ENCODE assay signal across 9 cellular contexts in genomic region chr1:41455479-41456271, GRCh38. TPM values are rescaled to one million over a fixed set of nuclear protein-coding genes. Genes with fewer than 3 reads are reported as not detected.
DNase-seq lines count a peak whose midpoint lies in the region; ATAC-seq and TF ChIP-seq lines count a peak whose summit lies in the region.
"Had no signal": no experiment of that assay in that cellular context is flagged by ENCODE, and none has a peak within 500 bp of the region (broad histone marks: within the 10 kb centered on the region; RNA-seq: fewer than 3 reads in every experiment).

No MANE protein-coding gene starts in this region.

- TF ChIP-seq CTCF in lung (IDR thresholded peaks at IDR 0.05; ENCODE audit: control extremely low read depth, extremely low read depth) = no peak
- no peak for TF ChIP-seq CTCF in PC-9 (conservative IDR thresholded peaks at IDR 0.05)

- H4K20me1 ChIP-seq in PC-9 (ENCODE audit: insufficient read depth) = no peaks in the 10 kb centered on the region

- H3K27me3 ChIP-seq in lung (ENCODE audit: control insufficient read depth, insufficient read depth) = no peaks in the 10 kb centered on the region
- H3K27me3 ChIP-seq in aorta (ENCODE audit: control insufficient read depth in 1 of 2, insufficient read depth in 2 of 2, low read length in 1 of 2) = no peaks in the 10 kb centered on the region
- H3K27me3 ChIP-seq in PC-9 (ENCODE audit: insufficient read depth, low read depth) = no peaks in the 10 kb centered on the region

- no peaks in the 10 kb centered on the region for H3K36me3 ChIP-seq in lung (ENCODE audit: control insufficient read depth in 2 of 2, insufficient read depth in 2 of 2, low read length in 2 of 2)
- H3K36me3 ChIP-seq in aorta (ENCODE audit: control insufficient read depth in 1 of 2, insufficient read depth in 2 of 2, low read length in 1 of 2) = no peaks in the 10 kb centered on the region
- no peaks in the 10 kb centered on the region for H3K36me3 ChIP-seq in PC-9 (ENCODE audit: low read depth)

- no peaks in the 10 kb centered on the region for H3K79me2 ChIP-seq in PC-9 (ENCODE audit: low read depth)

- ATAC-seq in lung (ENCODE audit: insufficient read depth, low FRiP score) (peak; percentile 38), aorta (ENCODE audit: low FRiP score) (peak; percentile 70), HG02610 (IDR thresholded peaks at IDR 0.05; ENCODE audit: unreplicated experiment) (no peak)
- ATAC-seq: activated CD4-positive, CD25-positive, alpha-beta regulatory T cell treated with anti-CD3 and anti-CD28 coated beads, Interleukin-2, amount 50 U/mL, for 24 hours had no signal

- H3K4me1 ChIP-seq in lung (ENCODE audit: control insufficient read depth in 2 of 2, insufficient read depth in 2 of 2, low read length in 2 of 2) = peaks cover 0 to 2% of the 10 kb centered on the region in 2 donors
- no peaks in the 10 kb centered on the region for H3K4me1 ChIP-seq in aorta (ENCODE audit: control insufficient read depth in 1 of 2, insufficient read depth in 2 of 2, low read length in 2 of 2)
- peaks cover 7% of the 10 kb centered on the region for H3K4me1 ChIP-seq in PC-9 (replicated peaks; ENCODE audit: insufficient read depth)

- intact Hi-C loops in aorta (cut with DNase I) = no loop called here
- intact Hi-C loops in PC-9 (cut with micrococcal nuclease; ENCODE audit: unreplicated experiment) = no loop called here

- CTCF ChIA-PET in PC-9 (lab: Charles Lee) = interaction anchor here (0.5 kb wide), 2 partner anchors 13 to 32 kb away, joined by 3 to 6 read pairs; no protein-coding TSS in a partner anchor

- 89 to 95% methylated on average over 8 of the region's 8 CpGs for WGBS in lung, 2 donors
- WGBS in aorta, 2 donors = 32 to 35% methylated on average over 8 of the region's 8 CpGs

- H3K9me3 ChIP-seq in lung (ENCODE audit: control insufficient read depth in 2 of 2, insufficient read depth in 1 of 2, low read length in 1 of 2) (no peaks in the 10 kb centered on the region), aorta (ENCODE audit: control insufficient read depth, low read length) (no peaks in the 10 kb centered on the region), PC-9 (ENCODE audit: insufficient read depth, low read depth) (no peaks in the 10 kb centered on the region)

- H3K27ac ChIP-seq in lung (ENCODE audit: low read depth in 1 of 2, low read length in 1 of 2) = peak overlapping the region in 1 of 2 donors; percentile 47
- peak overlapping the region in 1 of 2 donors; percentile 64 for H3K27ac ChIP-seq in aorta (ENCODE audit: low read depth in 1 of 2, low read length in 2 of 2)
- H3K27ac ChIP-seq in PC-9 = no peak overlapping the region

- H3K9me2 ChIP-seq in PC-9 (ENCODE audit: insufficient read depth) = no peaks in the 10 kb centered on the region

- DNase-seq in NCI-H226 = peak; percentile 88
- DNase-seq in dedifferentiated amniotic fluid mesenchymal stem cell (ENCODE audit: extremely low spot score) = peak; percentile 47
- DNase-seq in lung (ENCODE audit: low spot score) = no peak
- peak in 1 of 2 donors; percentile 64 for DNase-seq in aorta
- no peak for DNase-seq in NCI-H345 (lab: John Stamatoyannopoulos, UW)
- DNase-seq in PC-9 = no peak

- H3K4me3 ChIP-seq in lung = no peak overlapping the region
- no peak overlapping the region for H3K4me3 ChIP-seq in aorta (ENCODE audit: low read length in 2 of 2)
- no peak overlapping the region for H3K4me3 ChIP-seq in PC-9

- POLR2A ChIA-PET in PC-9 (lab: Charles Lee; ENCODE audit: unreplicated experiment) = no interaction called here

- 0 out of 2 replicates have a peak, but pooled peaks cover 5% of the 10 kb centered on the region for H3F3A ChIP-seq in PC-9 (ENCODE audit: insufficient read depth, low read depth)

- no TSS peak for BruUV-seq in PC-9 (replicated peaks; lab: Mats Ljungman, UMichigan)

- no peak overlapping the region for H3K4me2 ChIP-seq in PC-9

- H2AFZ ChIP-seq in PC-9 = no peak overlapping the region

RNA-seq across cellular contexts. Expression of gene EDN2, which starts 28.8 kb away (rescaled TPM):
- total RNA-seq in lung (1 to 10 TPM; 1.3 to 3.5 TPM), aorta (1 to 10 TPM in 1 of 2 donors, under 1 TPM in 1; 0.36 to 1.5 TPM), PC-9 (2021) (0.43 and 0.48 TPM in 2 replicates)
- polyA plus RNA-seq in lung (10 to 100 TPM in 1 of 2 donors, under 1 TPM in 1; 0.85 to 15.2 TPM), aorta (1 to 10 TPM in 1 of 2 donors, not detected in 1; 2.3 TPM)
- total RNA-seq: fibroblast of villous mesenchyme had no signal

Comparison
In these comparisons a context has a peak if more than half of its experiments do, and no peak if none do; other contexts are left out.
1. DNase-seq: peak in NCI-H226 (single experiment) and dedifferentiated amniotic fluid mesenchymal stem cell (single experiment); none in lung (single experiment), NCI-H345 (single experiment) and PC-9 (0 of 2).